18 cellular contexts compared by ENCODE assay signal in the genomic region with DNA sequence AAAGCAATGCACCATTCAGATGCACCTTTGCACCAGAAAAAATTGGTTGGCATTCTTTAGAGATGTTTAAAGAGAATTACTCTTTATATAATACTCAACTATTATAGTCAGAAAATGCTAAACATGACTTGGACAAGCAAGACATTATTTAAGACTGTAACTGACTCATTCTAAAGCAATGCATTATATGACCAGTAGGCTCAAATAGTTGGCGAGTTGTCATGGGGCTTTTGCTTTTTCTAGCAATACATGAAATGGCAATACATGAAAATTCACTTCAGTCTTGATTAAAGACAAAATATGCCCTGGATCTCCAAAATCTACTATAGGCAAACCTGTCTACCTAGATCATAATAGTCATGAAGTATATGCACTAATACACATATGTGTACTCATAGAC.
DNase-seq lines count a peak whose midpoint lies in the region; ATAC-seq, FAIRE-seq and TF ChIP-seq lines count a peak whose summit lies in the region.
"Had no signal": no experiment of that assay in that cellular context is flagged by ENCODE, and none has a peak within 500 bp of the region (broad histone marks: within the 10 kb centered on the region; RNA-seq: fewer than 3 reads in every experiment).

No MANE protein-coding gene starts in this region.

- POLR2A ChIA-PET in IMR-90 (lab: Charles Lee; ENCODE audit: unreplicated experiment) = no interaction called here

- H3K27me3 ChIP-seq in IMR-90 (ENCODE audit: control insufficient read depth, insufficient read depth, low read length) = no peaks in the 10 kb centered on the region
- H3K27me3 ChIP-seq in bronchial epithelial cell (ENCODE audit: control insufficient read depth, insufficient read depth, low read length) = no peaks in the 10 kb centered on the region
- H3K27me3 ChIP-seq in kidney epithelial cell (ENCODE audit: control insufficient read depth, insufficient read depth, low read length) = no peaks in the 10 kb centered on the region
- H3K27me3 ChIP-seq: BE2C, colonic mucosa, upper lobe of left lung had no signal

- H4K20me1 ChIP-seq in IMR-90 (ENCODE audit: insufficient read depth, low read length) = no peaks in the 10 kb centered on the region

- ATAC-seq in IMR-90 (ENCODE audit: low read depth) (peak; percentile 91), GM21447 (IDR thresholded peaks at IDR 0.05; ENCODE audit: unreplicated experiment) (no peak)

- no peaks in the 10 kb centered on the region for H3K9me1 ChIP-seq in IMR-90 (ENCODE audit: insufficient read depth, low read length)

- no peaks in the 10 kb centered on the region for H3K4me1 Mint-ChIP-seq in progenitor cell of endocrine pancreas (ENCODE audit: low read depth)
- H3K4me1 Mint-ChIP-seq: activated naive CD4-positive, alpha-beta T cell treated with anti-CD3 and anti-CD28 coated beads, Interleukin-2, amount 50 U/mL, for 24 hours had no signal

- no peaks in the 10 kb centered on the region for H3K79me1 ChIP-seq in IMR-90 (ENCODE audit: low read depth in 1 of 2, low read length in 2 of 2)

- TF ChIP-seq POLR2A in IMR-90 (IDR thresholded peaks at IDR 0.05; ENCODE audit: low read depth, low read length) = no peak

- no peak overlapping the region for H2AK5ac ChIP-seq in IMR-90 (ENCODE audit: low read depth, low read length)

- H3K23ac ChIP-seq in IMR-90 (ENCODE audit: low read depth, low read length) = no peak overlapping the region

- no peak overlapping the region for H3K14ac ChIP-seq in IMR-90 (replicated peaks; ENCODE audit: low read depth, low read length)

- H4K91ac ChIP-seq in IMR-90 (ENCODE audit: insufficient read depth, low read depth, low read length) = no peak overlapping the region

- H3K36me3 ChIP-seq in IMR-90 (ENCODE audit: control insufficient read depth, insufficient read depth, low read length) = no peaks in the 10 kb centered on the region
- H3K36me3 ChIP-seq in bronchial epithelial cell (ENCODE audit: control insufficient read depth, insufficient read depth, low read length) = no peaks in the 10 kb centered on the region
- H3K36me3 ChIP-seq in kidney epithelial cell (ENCODE audit: control insufficient read depth, insufficient read depth, low read length) = no peaks in the 10 kb centered on the region
- H3K36me3 ChIP-seq: BE2C, colonic mucosa, upper lobe of left lung had no signal

- no peaks in the 10 kb centered on the region for H3K27me3 Mint-ChIP-seq in progenitor cell of endocrine pancreas
- H3K27me3 Mint-ChIP-seq: activated naive CD4-positive, alpha-beta T cell treated with anti-CD3 and anti-CD28 coated beads, Interleukin-2, amount 50 U/mL, for 24 hours had no signal

- BruUV-seq in IMR-90 (replicated peaks; lab: Mats Ljungman, UMichigan) = no TSS peak

- H3K9me3 Mint-ChIP-seq in progenitor cell of endocrine pancreas (ENCODE audit: low read depth) = peaks cover 3% of the 10 kb centered on the region

- H3K4me2 ChIP-seq in IMR-90 (ENCODE audit: low read depth, low read length) = peak overlapping the region; percentile 17; the same call in 1 of the 2 replicates

- TF ChIP-seq CTCF in AG09309 (IDR thresholded peaks at IDR 0.05; ENCODE audit: control insufficient read depth, insufficient read depth, low read depth, low read length, missing control alignments) = no peak
- TF ChIP-seq CTCF in IMR-90 (conservative IDR thresholded peaks at IDR 0.05; ENCODE audit: low read depth, low read length) = no peak
- no peak for TF ChIP-seq CTCF in bronchial epithelial cell (IDR thresholded peaks at IDR 0.05; ENCODE audit: insufficient read depth, low read length, severe bottlenecking)
- no peak for TF ChIP-seq CTCF in kidney epithelial cell (IDR thresholded peaks at IDR 0.05; ENCODE audit: insufficient read depth, low read length, poor library complexity, severe bottlenecking)
- no peak for TF ChIP-seq CTCF in progenitor cell of endocrine pancreas (IDR thresholded peaks at IDR 0.05; ENCODE audit: unreplicated experiment)

- no peak overlapping the region for H2AFZ ChIP-seq in IMR-90 (replicated peaks; ENCODE audit: low read length, poor library complexity)

- H2AK9ac ChIP-seq in IMR-90 (replicated peaks; ENCODE audit: low read depth, low read length, poor library complexity) = no peak overlapping the region

- no peak overlapping the region for H2BK120ac ChIP-seq in IMR-90 (ENCODE audit: low read depth, low read length)

- dilution Hi-C loops in IMR-90 (cut with HindIII; ENCODE audit: low sequenced_read_pairs, unreplicated experiment) = no loop called here

- H2BK15ac ChIP-seq in IMR-90 (ENCODE audit: low read depth, low read length) = no peak overlapping the region

- H3K9me3 ChIP-seq in IMR-90 (ENCODE audit: control insufficient read depth, insufficient read depth, low read length) = no peaks in the 10 kb centered on the region
- H3K9me3 ChIP-seq: BE2C, colonic mucosa, upper lobe of left lung had no signal

- no peak overlapping the region for H2BK20ac ChIP-seq in IMR-90 (ENCODE audit: low read depth, low read length)

- CTCF ChIA-PET in IMR-90 (lab: Yijun Ruan, JAX) = no interaction called here

- in situ Hi-C loops in IMR-90 (cut with MboI; ENCODE audit: low sequenced_read_pairs) = no loop called here

- peak; percentile 41 for DNase-seq in AG09309 (ENCODE audit: low read depth)
- peak; percentile 79 for DNase-seq in IMR-90
- peak; percentile 67 for DNase-seq in bronchial epithelial cell (ENCODE audit: low read depth)
- DNase-seq in kidney epithelial cell (ENCODE audit: low read depth) = peak; percentile 26
- no peak for DNase-seq in progenitor cell of endocrine pancreas (ENCODE audit: low spot score, unreplicated experiment)
- no peak for DNase-seq in dermis blood vessel endothelial cell
- DNase-seq in activated CD8-positive, alpha-beta memory T cell treated with anti-CD3 and anti-CD28 coated beads, Interleukin-2, amount 50 U/mL, for 48 hours = no peak
- DNase-seq: BE2C, colonic mucosa, DND-41, glutamatergic neuron, Karpas-422, kidney, upper lobe of left lung had no signal

- H3K27ac Mint-ChIP-seq in progenitor cell of endocrine pancreas = no peak overlapping the region
- H3K27ac Mint-ChIP-seq: activated naive CD4-positive, alpha-beta T cell treated with anti-CD3 and anti-CD28 coated beads, Interleukin-2, amount 50 U/mL, for 24 hours had no signal

- H3K18ac ChIP-seq in IMR-90 (ENCODE audit: low read depth, low read length) = no peak overlapping the region

- no peak overlapping the region for H4K5ac ChIP-seq in IMR-90 (ENCODE audit: low read depth, low read length)

- no peak for FAIRE-seq in bronchial epithelial cell (lab: Jason Lieb, UNC)
- FAIRE-seq: GM12892, kidney had no signal

- no peak overlapping the region for H3K4ac ChIP-seq in IMR-90 (ENCODE audit: low read depth, low read length)

- no peak overlapping the region for H2BK5ac ChIP-seq in IMR-90 (ENCODE audit: low read depth, low read length, poor library complexity, severe bottlenecking)

- no peak overlapping the region for H4K8ac ChIP-seq in IMR-90 (ENCODE audit: low read depth in 2 of 2, low read length in 2 of 2)

- no peak overlapping the region for H3K56ac ChIP-seq in IMR-90 (ENCODE audit: extremely low read depth, insufficient read depth, low read length)

- H3K4me3 Mint-ChIP-seq in progenitor cell of endocrine pancreas (ENCODE audit: low read depth) = no peak overlapping the region
- H3K4me3 Mint-ChIP-seq: activated naive CD4-positive, alpha-beta T cell treated with anti-CD3 and anti-CD28 coated beads, Interleukin-2, amount 50 U/mL, for 24 hours had no signal

- no peak overlapping the region for H3K9ac ChIP-seq in IMR-90 (ENCODE audit: low read depth, low read length)

- H3K27ac ChIP-seq in IMR-90 (ENCODE audit: insufficient read depth, low read length) = no peak overlapping the region
- H3K27ac ChIP-seq: colonic mucosa, SK-N-MC, upper lobe of left lung had no signal

- intact Hi-C loops in IMR-90 (cut with micrococcal nuclease) = no loop called here

- H3K4me3 ChIP-seq in AG09309 (ENCODE audit: control insufficient read depth, low read depth, low read length) (no peak overlapping the region), IMR-90 (ENCODE audit: insufficient read depth, low read depth, low read length) (no peak overlapping the region), bronchial epithelial cell (ENCODE audit: low read depth, low read length) (no peak overlapping the region), kidney epithelial cell (ENCODE audit: low read depth, low read length) (no peak overlapping the region)
- H3K4me3 ChIP-seq: colonic mucosa, SK-N-MC, upper lobe of left lung had no signal

- 80% methylated on average over 1 of the region's 1 CpG; no CpG with 5 or more reads in 1 of the 2 experiments for WGBS in IMR-90 (ENCODE audit: extremely low coverage in 2 of 2, insufficient read length in 1 of 2), 2 experiments

- no peaks in the 10 kb centered on the region for H3K36me3 Mint-ChIP-seq in progenitor cell of endocrine pancreas (ENCODE audit: insufficient read depth)
- H3K36me3 Mint-ChIP-seq: activated naive CD4-positive, alpha-beta T cell treated with anti-CD3 and anti-CD28 coated beads, Interleukin-2, amount 50 U/mL, for 24 hours had no signal

- H3K4me1 ChIP-seq in IMR-90 (ENCODE audit: control insufficient read depth, insufficient read depth, low read length) = peaks cover 2% of the 10 kb centered on the region; the same call in 1 of the 2 replicates
- H3K4me1 ChIP-seq: BE2C, colonic mucosa, upper lobe of left lung had no signal

- TF ChIP-seq RAD21 in IMR-90 (IDR thresholded peaks at IDR 0.05; ENCODE audit: low read length) = no peak

TF ChIP-seq in IMR-90, 13 proteins besides CTCF, POLR2A, EP300 and RAD21:
- no peak for TF ChIP-seq MAFK (IDR thresholded peaks at IDR 0.05; ENCODE audit: low read depth, low read length)
- no peak for TF ChIP-seq NFE2L2 (IDR thresholded peaks at IDR 0.05; ENCODE audit: low read depth, low read length)
- TF ChIP-seq, protein P1, sequence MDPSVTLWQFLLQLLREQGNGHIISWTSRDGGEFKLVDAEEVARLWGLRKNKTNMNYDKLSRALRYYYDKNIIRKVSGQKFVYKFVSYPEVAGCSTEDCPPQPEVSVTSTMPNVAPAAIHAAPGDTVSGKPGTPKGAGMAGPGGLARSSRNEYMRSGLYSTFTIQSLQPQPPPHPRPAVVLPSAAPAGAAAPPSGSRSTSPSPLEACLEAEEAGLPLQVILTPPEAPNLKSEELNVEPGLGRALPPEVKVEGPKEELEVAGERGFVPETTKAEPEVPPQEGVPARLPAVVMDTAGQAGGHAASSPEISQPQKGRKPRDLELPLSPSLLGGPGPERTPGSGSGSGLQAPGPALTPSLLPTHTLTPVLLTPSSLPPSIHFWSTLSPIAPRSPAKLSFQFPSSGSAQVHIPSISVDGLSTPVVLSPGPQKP (IDR thresholded peaks at IDR 0.05; ENCODE audit: borderline replicate concordance, low read depth, low read length) = no peak
- peak; percentile 61; the same call in 1 of the 2 replicates for TF ChIP-seq FOS (IDR thresholded peaks at IDR 0.05; ENCODE audit: low read depth, low read length)
- no peak for TF ChIP-seq RFX5 (IDR thresholded peaks at IDR 0.05; ENCODE audit: low read depth, low read length)

Comparison
In these comparisons a context has a peak if more than half of its experiments do, and no peak if none do; other contexts are left out.
1. DNase-seq: peak in AG09309 (single experiment), IMR-90 (single experiment), bronchial epithelial cell (single experiment) and kidney epithelial cell (single experiment); none in progenitor cell of endocrine pancreas (single experiment), dermis blood vessel endothelial cell (single experiment) and activated CD8-positive, alpha-beta memory T cell treated with anti-CD3 and anti-CD28 coated beads, Interleukin-2, amount 50 U/mL, for 48 hours (single experiment).